8 cellular contexts compared by ENCODE assay signal in genomic region chr14:37985826-37986470, GRCh38.
A peak's percentile ranks its signal among the peaks of the same experiment; 100 is the strongest.
DNase-seq lines count a peak whose midpoint lies in the region; ATAC-seq and TF ChIP-seq lines count a peak whose summit lies in the region.

No MANE protein-coding gene starts in this region.

- WGBS in prostate gland = 63% methylated on average over 2 of the region's 2 CpGs

- DNase-seq in Ammon's horn (ENCODE audit: low spot score) (peak; percentile 34), NCI-H460 (ENCODE audit: extremely low read depth, low read depth) (peak; percentile 30), fibroblast of the aortic adventitia (ENCODE audit: low read depth) (peak; percentile 28), prostate gland (ENCODE audit: low spot score) (no peak), coronary artery (ENCODE audit: low spot score) (no peak), 8988T (no peak)
- DNase-seq in activated CD8-positive, alpha-beta memory T cell treated with anti-CD3 and anti-CD28 coated beads, Interleukin-2, amount 50 U/mL, for 4 hours = peak; percentile 55

- peak; percentile 47 for TF ChIP-seq CTCF in fibroblast of the aortic adventitia (IDR thresholded peaks at IDR 0.05; ENCODE audit: insufficient read depth, low read length)
- TF ChIP-seq CTCF in prostate gland (IDR thresholded peaks at IDR 0.05) = peak in 3 of 4 experiments; percentile 38 to 56 (median 49)
- no peak for TF ChIP-seq CTCF in coronary artery (IDR thresholded peaks at IDR 0.05)

- no peaks in the 10 kb centered on the region for H3K27me3 ChIP-seq in prostate gland (replicated peaks; ENCODE audit: insufficient read depth)

- no peaks in the 10 kb centered on the region for H3K9me3 ChIP-seq in prostate gland

- H3K27ac ChIP-seq in prostate gland = no peak overlapping the region
- H3K27ac ChIP-seq in coronary artery = no peak overlapping the region

- intact Hi-C loops in prostate gland (cut with DNase I) = loop anchor here (10.0 kb wide), 1 partner anchor 209 kb away; no protein-coding TSS in a partner anchor

- no peak for TF ChIP-seq POLR2A in prostate gland (IDR thresholded peaks at IDR 0.05)

- H3K4me3 ChIP-seq in fibroblast of the aortic adventitia (ENCODE audit: low read depth, low read length) (no peak overlapping the region), prostate gland (no peak overlapping the region), coronary artery (no peak overlapping the region)

- H3K4me1 ChIP-seq in prostate gland (replicated peaks) = no peaks in the 10 kb centered on the region

- peak; percentile 50 for ATAC-seq in GM18870 (IDR thresholded peaks at IDR 0.05; ENCODE audit: unreplicated experiment)

- no peaks in the 10 kb centered on the region for H3K36me3 ChIP-seq in prostate gland

Comparison
In these comparisons a context has a peak if more than half of its experiments do, and no peak if none do; other contexts are left out.
1. DNase-seq: peak in Ammon's horn (single experiment), NCI-H460 (single experiment), activated CD8-positive, alpha-beta memory T cell treated with anti-CD3 and anti-CD28 coated beads, Interleukin-2, amount 50 U/mL, for 4 hours (single experiment) and fibroblast of the aortic adventitia (single experiment); none in prostate gland (single experiment), coronary artery (single experiment) and 8988T (single experiment).